ENCODE assay signal across 1 cellular context in genomic region chr6:118993803-118994231, GRCh38.
TF ChIP-seq lines count a peak whose summit lies in the region.

No MANE protein-coding gene starts in this region.

TF ChIP-seq in liver, 16 proteins besides CTCF, POLR2A, EP300 and RAD21 (continued from another document):
- TF ChIP-seq YY1 (IDR thresholded peaks at IDR 0.05) (peak; percentile 57), JUND (IDR thresholded peaks at IDR 0.05) (peak in 1 of 2 donors; percentile 26)
